23 cellular contexts compared by ENCODE assay signal in genomic region chr3:37891227-37891626, GRCh38. TPM values are rescaled to one million over a fixed set of nuclear protein-coding genes. Genes with fewer than 3 reads are reported as not detected.
DNase-seq lines count a peak whose midpoint lies in the region; ATAC-seq and TF ChIP-seq lines count a peak whose summit lies in the region.
"Had no signal": no experiment of that assay in that cellular context is flagged by ENCODE, and none has a peak within 500 bp of the region (broad histone marks: within the 10 kb centered on the region; RNA-seq: fewer than 3 reads in every experiment).

No MANE protein-coding gene starts in this region.

- H3K9me3 Mint-ChIP-seq in nephron progenitor cell: peaks cover 14% of the 10 kb centered on the region
- H3K9me3 Mint-ChIP-seq: activated CD4-positive, alpha-beta T cell treated with anti-CD3 and anti-CD28 coated beads, Interleukin-2, amount 10 ng/mL, durations not matched to agents 24 days and 14 days; activated naive CD8-positive, alpha-beta T cell treated with anti-CD3 and anti-CD28 coated beads, Interleukin-2, amount 10 ng/mL, durations not matched to agents 7 days and 5 days; immature natural killer cell had no signal

- H3K27me3 ChIP-seq in dorsolateral prefrontal cortex: no peaks in the 10 kb centered on the region
- H3K27me3 ChIP-seq: uterus had no signal

- ATAC-seq in GM18511 (IDR thresholded peaks at IDR 0.05; ENCODE audit: unreplicated experiment) (peak; percentile 59), HG02678 (IDR thresholded peaks at IDR 0.05; ENCODE audit: unreplicated experiment) (peak; percentile 71)

- H3K4me3 ChIP-seq in dorsolateral prefrontal cortex: no peak overlapping the region
- H3K4me3 ChIP-seq: uterus had no signal

- peaks cover 50% of the 10 kb centered on the region for H3K4me1 Mint-ChIP-seq in nephron progenitor cell
- H3K4me1 Mint-ChIP-seq: activated naive CD8-positive, alpha-beta T cell treated with anti-CD3 and anti-CD28 coated beads, Interleukin-2, amount 10 ng/mL, durations not matched to agents 7 days and 5 days; B cell; immature natural killer cell had no signal

- H3K27ac Mint-ChIP-seq in nephron progenitor cell: peak overlapping the region; percentile 55
- H3K27ac Mint-ChIP-seq: activated CD4-positive, alpha-beta T cell treated with anti-CD3 and anti-CD28 coated beads, Interleukin-2, amount 10 ng/mL, durations not matched to agents 24 days and 14 days; activated naive CD8-positive, alpha-beta T cell treated with anti-CD3 and anti-CD28 coated beads, Interleukin-2, amount 10 ng/mL, durations not matched to agents 7 days and 5 days; B cell; immature natural killer cell; mesothelial cell of epicardium had no signal

- peak overlapping the region; percentile 38 for H3K27ac ChIP-seq in angular gyrus (ENCODE audit: low read depth, low read length)
- no peak overlapping the region for H3K27ac ChIP-seq in substantia nigra (ENCODE audit: low read depth, low read length, poor library complexity, severe bottlenecking)
- H3K27ac ChIP-seq in dorsolateral prefrontal cortex: peak overlapping the region in 21 of 59 donors; percentile 0 to 65 (median 25)

- DNase-seq in nephron progenitor cell (no peak), putamen (ENCODE audit: low spot score) (no peak), substantia nigra (lab: John Stamatoyannopoulos, UW) (no peak), dorsolateral prefrontal cortex (no peak), superior temporal gyrus (ENCODE audit: extremely low spot score) (no peak)
- DNase-seq: activated CD4-positive, alpha-beta T cell treated with anti-CD3 and anti-CD28 coated beads, Interleukin-2, amount 10 ng/mL, durations not matched to agents 24 days and 14 days; activated naive CD8-positive, alpha-beta T cell treated with anti-CD3 and anti-CD28 coated beads, Interleukin-2, amount 10 ng/mL, durations not matched to agents 7 days and 5 days; activated T-cell treated with anti-CD3 and anti-CD28 coated beads, Interleukin-2, amount 50 U/mL, for 1 hour; central memory CD4-positive, alpha-beta T cell; H7; immature natural killer cell; NCI-H2029; NCI-H82; nucleus accumbens; SIG-M5; stimulated activated CD4-positive, alpha-beta T cell treated with anti-CD3 and anti-CD28 coated beads, Interleukin-4, amount 100 ng/mL, for 24 hours; T1000; uterus had no signal

- peaks cover 19% of the 10 kb centered on the region for H3K36me3 Mint-ChIP-seq in nephron progenitor cell (ENCODE audit: low read depth)
- H3K36me3 Mint-ChIP-seq: activated naive CD8-positive, alpha-beta T cell treated with anti-CD3 and anti-CD28 coated beads, Interleukin-2, amount 10 ng/mL, durations not matched to agents 7 days and 5 days; immature natural killer cell had no signal

- H3K27me3 Mint-ChIP-seq in nephron progenitor cell (ENCODE audit: low read depth, poor library complexity): no peaks in the 10 kb centered on the region

- TF ChIP-seq CTCF in nephron progenitor cell (IDR thresholded peaks at IDR 0.05): no peak
- TF ChIP-seq CTCF in dorsolateral prefrontal cortex (IDR thresholded peaks at IDR 0.05 in 54 of 56, conservative IDR thresholded peaks at IDR 0.05 in 2 of 56; ENCODE audit: low read depth in 1 of 56, partially characterized antibody in 56 of 56): no peak

- H3K4me3 Mint-ChIP-seq in nephron progenitor cell: no peak overlapping the region
- H3K4me3 Mint-ChIP-seq: activated CD4-positive, alpha-beta T cell treated with anti-CD3 and anti-CD28 coated beads, Interleukin-2, amount 10 ng/mL, durations not matched to agents 24 days and 14 days; activated naive CD8-positive, alpha-beta T cell treated with anti-CD3 and anti-CD28 coated beads, Interleukin-2, amount 10 ng/mL, durations not matched to agents 7 days and 5 days; B cell; immature natural killer cell; mesothelial cell of epicardium had no signal

- intact Hi-C loops in dorsolateral prefrontal cortex (cut with DNase I): no loop called here

RNA-seq across cellular contexts. Expression of gene CTDSPL, which starts 29.5 kb away (rescaled TPM):
- total RNA-seq in dorsolateral prefrontal cortex: 10 to 100 TPM; 22.0 to 78.0 (median 36.6) TPM
- total RNA-seq: B cell had no signal
